Comparison of ENCODE assay signal across 9 cellular contexts in the genomic region with DNA sequence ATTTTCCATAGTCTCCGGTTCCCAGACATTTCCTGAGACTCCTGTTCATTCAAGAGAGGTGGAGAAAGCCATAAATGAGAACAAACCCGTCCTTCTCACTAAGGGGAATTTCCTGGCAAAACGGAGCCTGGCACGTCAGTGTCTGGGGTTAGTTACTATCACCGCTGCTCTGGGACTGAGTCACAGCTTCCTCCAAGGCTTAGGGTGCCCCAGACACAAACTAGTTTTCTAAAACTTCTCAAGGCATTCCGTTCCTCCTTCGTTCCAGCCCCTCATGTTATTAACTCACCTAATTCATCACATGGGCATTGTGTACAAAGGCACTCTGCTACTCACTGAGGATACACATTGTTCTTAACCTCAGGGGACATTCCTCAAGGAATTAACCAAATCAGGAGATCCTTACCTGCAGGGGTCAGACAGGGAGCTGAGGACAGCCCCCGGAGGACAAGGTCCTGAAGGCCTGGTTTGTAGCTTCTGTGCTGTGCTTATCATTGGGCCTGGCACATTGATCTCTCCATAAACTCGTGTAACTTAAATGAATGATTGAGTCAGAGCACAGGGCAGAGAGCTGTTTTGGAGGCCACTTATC.
DNase-seq lines count a peak whose midpoint lies in the region; ATAC-seq, FAIRE-seq and TF ChIP-seq lines count a peak whose summit lies in the region.
"Had no signal": no experiment of that assay in that cellular context is flagged by ENCODE, and none has a peak within 500 bp of the region (broad histone marks: within the 10 kb centered on the region; RNA-seq: fewer than 3 reads in every experiment).

No MANE protein-coding gene starts in this region.

- FAIRE-seq in pancreas (lab: Jason Lieb, UNC) = no peak

- H3K9me3 ChIP-seq in esophagus muscularis mucosa = no peaks in the 10 kb centered on the region
- no peaks in the 10 kb centered on the region for H3K9me3 ChIP-seq in pancreas
- H3K9me3 ChIP-seq: BLaER1 had no signal

- H3K36me3 ChIP-seq in esophagus muscularis mucosa (no peaks in the 10 kb centered on the region), pancreas (no peaks in the 10 kb centered on the region)
- H3K36me3 ChIP-seq: BLaER1 had no signal

- peak; percentile 40 for DNase-seq in activated CD4-positive, CD25-positive, alpha-beta regulatory T cell treated with anti-CD3 and anti-CD28 coated beads, Interleukin-2, amount 50 U/mL, for 16 hours (ENCODE audit: low read depth, low spot score)
- DNase-seq in activated CD4-positive, CD25-positive, alpha-beta regulatory T cell treated with anti-CD3 and anti-CD28 coated beads, Interleukin-2, amount 50 U/mL, for 72 hours = no peak
- peak; percentile 65 to 69 for DNase-seq in activated CD4-positive, alpha-beta T cell treated with anti-CD3 and anti-CD28 coated beads, Interleukin-2, amount 50 U/mL, for 4 hours
- no peak for DNase-seq in esophagus muscularis mucosa (ENCODE audit: extremely low spot score)
- DNase-seq in pancreas = no peak
- DNase-seq in DMS153 (lab: John Stamatoyannopoulos, UW) = no peak
- no peak for DNase-seq in ecto neural progenitor cell (ENCODE audit: low spot score)

- ATAC-seq in HG03439 (IDR thresholded peaks at IDR 0.05; ENCODE audit: unreplicated experiment) = peak; percentile 71
- ATAC-seq in pancreas = peak in 2 of 4 donors; percentile 41 to 54

- WGBS in esophagus muscularis mucosa = 33% methylated on average over 9 of the region's 9 CpGs
- 55 to 62% methylated on average over 9 of the region's 9 CpGs for WGBS in pancreas, 2 donors

- H3K27ac ChIP-seq in esophagus muscularis mucosa (replicated peaks in 1 of 4) = peak overlapping the region; percentile 87 to 98 (median 92)
- H3K27ac ChIP-seq in pancreas = peak overlapping the region; percentile 50 to 88 (median 76)
- H3K27ac ChIP-seq: BLaER1 had no signal

- peak; percentile 100 for TF ChIP-seq EP300 in esophagus muscularis mucosa (IDR thresholded peaks at IDR 0.05)

- H3K27me3 ChIP-seq in esophagus muscularis mucosa (no peaks in the 10 kb centered on the region), pancreas (no peaks in the 10 kb centered on the region)
- H3K27me3 ChIP-seq: BLaER1 had no signal

- TF ChIP-seq CTCF in esophagus muscularis mucosa (IDR thresholded peaks at IDR 0.05) = no peak
- TF ChIP-seq CTCF in pancreas (IDR thresholded peaks at IDR 0.05) = no peak

- H3K4me3 ChIP-seq in esophagus muscularis mucosa = peak overlapping the region in 3 of 4 donors; percentile 5 to 36 (median 19)
- H3K4me3 ChIP-seq in pancreas = no peak overlapping the region
- H3K4me3 ChIP-seq: BLaER1 had no signal

- intact Hi-C loops in esophagus muscularis mucosa (cut with DNase I) (loop anchor here (1.0 kb wide), 1 partner anchor 103 kb away; a partner anchor contains a TSS), pancreas (cut with DNase I) (no loop called here)

- H3K4me1 ChIP-seq in esophagus muscularis mucosa (peaks cover 21 to 45% (median 38%) of the 10 kb centered on the region in 4 donors), pancreas (peaks cover 8 to 30% (median 17%) of the 10 kb centered on the region in 3 donors)

- no peak for TF ChIP-seq POLR2A in esophagus muscularis mucosa (IDR thresholded peaks at IDR 0.05; ENCODE audit: low read depth)

Comparison
In these comparisons a context has a peak if more than half of its experiments do, and no peak if none do; other contexts are left out.
1. DNase-seq: peak in activated CD4-positive, CD25-positive, alpha-beta regulatory T cell treated with anti-CD3 and anti-CD28 coated beads, Interleukin-2, amount 50 U/mL, for 16 hours (single experiment) and activated CD4-positive, alpha-beta T cell treated with anti-CD3 and anti-CD28 coated beads, Interleukin-2, amount 50 U/mL, for 4 hours (2 of 2); none in activated CD4-positive, CD25-positive, alpha-beta regulatory T cell treated with anti-CD3 and anti-CD28 coated beads, Interleukin-2, amount 50 U/mL, for 72 hours (single experiment), esophagus muscularis mucosa (single experiment), pancreas (0 of 6), DMS153 (single experiment) and ecto neural progenitor cell (single experiment).
2. H3K4me3 ChIP-seq: peak in esophagus muscularis mucosa (3 of 4); none in pancreas (0 of 4).